ENCODE assay signal across 7 cellular contexts in the genomic region with DNA sequence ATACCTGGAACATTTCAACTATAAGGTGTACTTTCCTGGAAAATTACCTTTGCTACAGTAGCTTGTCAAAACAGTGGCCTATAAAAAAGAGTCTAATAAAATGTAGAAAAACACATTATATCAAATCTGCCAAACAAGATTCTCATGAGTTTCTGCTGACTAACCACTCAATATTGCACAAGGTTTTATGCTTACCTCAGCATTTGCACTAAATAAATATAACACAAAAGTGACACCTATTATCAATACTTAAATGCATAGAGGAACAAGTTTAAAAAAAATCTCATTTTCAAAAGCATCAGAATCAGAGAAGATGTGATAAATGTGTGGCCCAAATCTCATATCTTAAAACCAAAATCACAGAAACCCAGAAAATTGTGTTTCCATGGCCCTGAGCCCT.
"Had no signal": no experiment of that assay in that cellular context is flagged by ENCODE, and none has a peak within 500 bp of the region (broad histone marks: within the 10 kb centered on the region; RNA-seq: fewer than 3 reads in every experiment).

No MANE protein-coding gene starts in this region.

- H2AFZ ChIP-seq: GM23248 had no signal

- H3K9ac ChIP-seq: GM23248 had no signal

- H3K4me3 ChIP-seq: GM23248 had no signal

- H3K27ac ChIP-seq: GM23248, HL-60 had no signal

- DNase-seq: GM23248, GOT3, H9, HCEC 1CT, KG1 had no signal

- FAIRE-seq: H54 had no signal
